10 cellular contexts compared by ENCODE assay signal in genomic region chr10:110168601-110169481, GRCh38. TPM values are rescaled to one million over a fixed set of nuclear protein-coding genes. Genes with fewer than 3 reads are reported as not detected.
DNase-seq lines count a peak whose midpoint lies in the region; ATAC-seq, FAIRE-seq and TF ChIP-seq lines count a peak whose summit lies in the region.
"Had no signal": no experiment of that assay in that cellular context is flagged by ENCODE, and none has a peak within 500 bp of the region (broad histone marks: within the 10 kb centered on the region; RNA-seq: fewer than 3 reads in every experiment).

No MANE protein-coding gene starts in this region.

- H3K4me3 Mint-ChIP-seq in endothelial cell (ENCODE audit: unreplicated experiment): no peak overlapping the region

- H3K27ac ChIP-seq in A549 (no peak overlapping the region), WERI-Rb-1 (no peak overlapping the region)

- H3K27me3 ChIP-seq in WERI-Rb-1 (ENCODE audit: insufficient read depth, low read depth, severe bottlenecking): no peaks in the 10 kb centered on the region
- H3K27me3 ChIP-seq in iPS-15b (ENCODE audit: control insufficient read depth, insufficient read depth, low read length): peaks cover 98% of the 10 kb centered on the region

- H3K4me2 ChIP-seq in A549: no peak overlapping the region

- no peak overlapping the region for H3K27ac Mint-ChIP-seq in endothelial cell (ENCODE audit: unreplicated experiment)
- H3K27ac Mint-ChIP-seq: CD4-positive, CD25-positive, alpha-beta regulatory T cell had no signal

- no peaks in the 10 kb centered on the region for H3K36me3 ChIP-seq in WERI-Rb-1
- H3K36me3 ChIP-seq in iPS-15b (ENCODE audit: control insufficient read depth, insufficient read depth, low read length): no peaks in the 10 kb centered on the region

- no peak for DNase-seq in A549 (ENCODE audit: low read depth in 1 of 2, low spot score in 1 of 2)
- DNase-seq in WERI-Rb-1: no peak
- no peak for DNase-seq in endothelial cell (ENCODE audit: low spot score)
- DNase-seq in midbrain (lab: John Stamatoyannopoulos, UW): no peak
- DNase-seq in inferior parietal cortex (ENCODE audit: extremely low spot score): no peak
- no peak for DNase-seq in NCI-H2227 treated with DMSO at 0.1 percent for 48 hours (lab: John Stamatoyannopoulos, UW)
- DNase-seq: NCI-H187 had no signal

- TF ChIP-seq RAD21 in A549 (conservative IDR thresholded peaks at IDR 0.05 in 1 of 2, IDR thresholded peaks at IDR 0.05 in 1 of 2): no peak

- no peak overlapping the region for H3K9ac ChIP-seq in iPS-15b (ENCODE audit: low read depth, low read length)

- peak; percentile 32 to 49; a peak in 4 of 6 replicates for ATAC-seq in A549
- peak; percentile 57 for ATAC-seq in GM19395 (IDR thresholded peaks at IDR 0.05; ENCODE audit: unreplicated experiment)

- CTCF ChIA-PET in A549 (lab: Yijun Ruan, JAX): interaction anchor here (1.1 to 1.8 kb wide), 5 partner anchors 30 to 284 kb away, joined by 3 to 6 read pairs (median 4); no protein-coding TSS in a partner anchor

- no peak overlapping the region for H3K4me3 ChIP-seq in A549
- peak overlapping the region; percentile 3 for H3K4me3 ChIP-seq in WERI-Rb-1 (ENCODE audit: low read depth, low read length)
- H3K4me3 ChIP-seq in iPS-15b (ENCODE audit: low read depth, low read length): peak overlapping the region; percentile 18

- TF ChIP-seq CTCF in A549 (IDR thresholded peaks at IDR 0.05): no peak
- no peak for TF ChIP-seq CTCF in WERI-Rb-1 (IDR thresholded peaks at IDR 0.05; ENCODE audit: low read depth, low read length)
- no peak for TF ChIP-seq CTCF in endothelial cell (IDR thresholded peaks at IDR 0.05; ENCODE audit: unreplicated experiment)

- no peak for TF ChIP-seq POLR2A in A549 (IDR thresholded peaks at IDR 0.05; ENCODE audit: low read length)

- no peak for FAIRE-seq in A549 (lab: Jason Lieb, UNC)

- H3K9me3 Mint-ChIP-seq in endothelial cell (ENCODE audit: unreplicated experiment): no peaks in the 10 kb centered on the region

- H3K4me1 ChIP-seq in A549: peaks cover 17% of the 10 kb centered on the region; the same call in 1 of the 3 replicates
- H3K4me1 ChIP-seq in iPS-15b (ENCODE audit: control insufficient read depth, insufficient read depth, low read length): peaks cover 21% of the 10 kb centered on the region

- POLR2A ChIA-PET in A549 (lab: Yijun Ruan, JAX): no interaction called here

- no peaks in the 10 kb centered on the region for H3K9me3 ChIP-seq in A549
- H3K9me3 ChIP-seq in WERI-Rb-1 (ENCODE audit: severe bottlenecking): no peaks in the 10 kb centered on the region
- H3K9me3 ChIP-seq in iPS-15b (ENCODE audit: control insufficient read depth, insufficient read depth, low read length): no peaks in the 10 kb centered on the region

- H3K4me1 Mint-ChIP-seq in endothelial cell (ENCODE audit: unreplicated experiment): peaks cover 13% of the 10 kb centered on the region

- 32% methylated on average over 9 of the region's 10 CpGs for WGBS in A549 (ENCODE audit: missing lambda C conversion rate)

- TF ChIP-seq EP300 in A549 (IDR thresholded peaks at IDR 0.05): no peak

- peaks cover 20% of the 10 kb centered on the region for H3K27me3 Mint-ChIP-seq in endothelial cell (ENCODE audit: unreplicated experiment)

- no peaks in the 10 kb centered on the region for H3K36me3 Mint-ChIP-seq in endothelial cell (ENCODE audit: low read depth, unreplicated experiment)
- H3K36me3 Mint-ChIP-seq: CD4-positive, CD25-positive, alpha-beta regulatory T cell had no signal

TF ChIP-seq in A549, 52 proteins besides CTCF, POLR2A, EP300 and RAD21:
- TF ChIP-seq, protein P1, sequence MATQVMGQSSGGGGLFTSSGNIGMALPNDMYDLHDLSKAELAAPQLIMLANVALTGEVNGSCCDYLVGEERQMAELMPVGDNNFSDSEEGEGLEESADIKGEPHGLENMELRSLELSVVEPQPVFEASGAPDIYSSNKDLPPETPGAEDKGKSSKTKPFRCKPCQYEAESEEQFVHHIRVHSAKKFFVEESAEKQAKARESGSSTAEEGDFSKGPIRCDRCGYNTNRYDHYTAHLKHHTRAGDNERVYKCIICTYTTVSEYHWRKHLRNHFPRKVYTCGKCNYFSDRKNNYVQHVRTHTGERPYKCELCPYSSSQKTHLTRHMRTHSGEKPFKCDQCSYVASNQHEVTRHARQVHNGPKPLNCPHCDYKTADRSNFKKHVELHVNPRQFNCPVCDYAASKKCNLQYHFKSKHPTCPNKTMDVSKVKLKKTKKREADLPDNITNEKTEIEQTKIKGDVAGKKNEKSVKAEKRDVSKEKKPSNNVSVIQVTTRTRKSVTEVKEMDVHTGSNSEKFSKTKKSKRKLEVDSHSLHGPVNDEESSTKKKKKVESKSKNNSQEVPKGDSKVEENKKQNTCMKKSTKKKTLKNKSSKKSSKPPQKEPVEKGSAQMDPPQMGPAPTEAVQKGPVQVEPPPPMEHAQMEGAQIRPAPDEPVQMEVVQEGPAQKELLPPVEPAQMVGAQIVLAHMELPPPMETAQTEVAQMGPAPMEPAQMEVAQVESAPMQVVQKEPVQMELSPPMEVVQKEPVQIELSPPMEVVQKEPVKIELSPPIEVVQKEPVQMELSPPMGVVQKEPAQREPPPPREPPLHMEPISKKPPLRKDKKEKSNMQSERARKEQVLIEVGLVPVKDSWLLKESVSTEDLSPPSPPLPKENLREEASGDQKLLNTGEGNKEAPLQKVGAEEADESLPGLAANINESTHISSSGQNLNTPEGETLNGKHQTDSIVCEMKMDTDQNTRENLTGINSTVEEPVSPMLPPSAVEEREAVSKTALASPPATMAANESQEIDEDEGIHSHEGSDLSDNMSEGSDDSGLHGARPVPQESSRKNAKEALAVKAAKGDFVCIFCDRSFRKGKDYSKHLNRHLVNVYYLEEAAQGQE (IDR thresholded peaks at IDR 0.05): no peak
- TF ChIP-seq KDM5A (IDR thresholded peaks at IDR 0.05) (no peak), SREBF2 (IDR thresholded peaks at IDR 0.05) (no peak), CHD2 (IDR thresholded peaks at IDR 0.05; ENCODE audit: low read length, partially characterized antibody) (no peak)
- TF ChIP-seq, protein P2, sequence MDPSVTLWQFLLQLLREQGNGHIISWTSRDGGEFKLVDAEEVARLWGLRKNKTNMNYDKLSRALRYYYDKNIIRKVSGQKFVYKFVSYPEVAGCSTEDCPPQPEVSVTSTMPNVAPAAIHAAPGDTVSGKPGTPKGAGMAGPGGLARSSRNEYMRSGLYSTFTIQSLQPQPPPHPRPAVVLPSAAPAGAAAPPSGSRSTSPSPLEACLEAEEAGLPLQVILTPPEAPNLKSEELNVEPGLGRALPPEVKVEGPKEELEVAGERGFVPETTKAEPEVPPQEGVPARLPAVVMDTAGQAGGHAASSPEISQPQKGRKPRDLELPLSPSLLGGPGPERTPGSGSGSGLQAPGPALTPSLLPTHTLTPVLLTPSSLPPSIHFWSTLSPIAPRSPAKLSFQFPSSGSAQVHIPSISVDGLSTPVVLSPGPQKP (IDR thresholded peaks at IDR 0.05; ENCODE audit: low read depth, low read length): no peak
TF ChIP-seq in A549: peak in this region for 0.

RNA-seq across cellular contexts. Expression of gene MXI1, which starts 38.6 kb away (rescaled TPM):
- polyA plus RNA-seq in A549 (2011; rRNA removed) (12.7 and 15.7 TPM in 2 replicates), A549 (2017; fragmentation: RNase III; extraction: RNeasy Plus Mini Kit Qiagen cat#74134 plus additional on column Dnase treatment) (4.8 to 7.2 TPM (median 7.1 TPM) in 3 replicates)
- polyA plus RNA-seq in A549 (2012; cell fraction: cytosol; rRNA removed): 3.3 and 4.2 TPM in 2 replicates
- polyA plus RNA-seq in A549 (2012; cell fraction: nucleus; rRNA removed): 2.5 and 2.6 TPM in 2 replicates
- polyA minus RNA-seq in A549 (2011; rRNA and poly(A)+ RNA removed): 9.8 and 10.2 TPM in 2 replicates
- 10.3 TPM for total RNA-seq in endothelial cell (ENCODE audit: unreplicated experiment)
